10 cellular contexts compared by ENCODE assay signal in genomic region chr11:121741954-121742361, GRCh38.
DNase-seq lines count a peak whose midpoint lies in the region; ATAC-seq and TF ChIP-seq lines count a peak whose summit lies in the region.
"Had no signal": no experiment of that assay in that cellular context is flagged by ENCODE, and none has a peak within 500 bp of the region (broad histone marks: within the 10 kb centered on the region; RNA-seq: fewer than 3 reads in every experiment).

No MANE protein-coding gene starts in this region.

- no peak for TF ChIP-seq CTCF in upper lobe of right lung (IDR thresholded peaks at IDR 0.05)

- ATAC-seq in Right ventricle myocardium inferior: peak; percentile 97
- peak; percentile 33 for ATAC-seq in upper lobe of right lung
- no peak for ATAC-seq in GM21390 (IDR thresholded peaks at IDR 0.05; ENCODE audit: unreplicated experiment)
- no peak for ATAC-seq in GM21423 (IDR thresholded peaks at IDR 0.05; ENCODE audit: unreplicated experiment)
- no peak for ATAC-seq in activated CD4-positive, alpha-beta T cell treated with anti-CD3 and anti-CD28 coated beads for 36 hours

- no peaks in the 10 kb centered on the region for H3K36me3 Mint-ChIP-seq in activated CD4-positive, alpha-beta T cell treated with anti-CD3 and anti-CD28 coated beads for 36 hours (ENCODE audit: low read depth)

- DNase-seq in amniotic epithelial cell (ENCODE audit: low read depth) (peak; percentile 31), Right ventricle myocardium inferior (ENCODE audit: missing footprints) (peak; percentile 84), nucleus accumbens (lab: John Stamatoyannopoulos, UW) (peak in 48 of 56 donors; percentile 18 to 83 (median 56)), upper lobe of right lung (no peak)
- DNase-seq in activated CD4-positive, alpha-beta T cell treated with anti-CD3 and anti-CD28 coated beads for 36 hours: no peak
- DNase-seq: NCI-H1048, small intestine had no signal

- POLR2A ChIA-PET in activated CD4-positive, alpha-beta T cell treated with anti-CD3 and anti-CD28 coated beads for 36 hours (lab: Charles Lee): no interaction called here

- H3K4me3 Mint-ChIP-seq in activated CD4-positive, alpha-beta T cell treated with anti-CD3 and anti-CD28 coated beads for 36 hours: no peak overlapping the region

- intact Hi-C loops in Right ventricle myocardium inferior (cut with DNase I) (loop anchor here (1.0 to 10.0 kb wide), 2 partner anchors 20 to 363 kb away; no protein-coding TSS in a partner anchor), upper lobe of right lung (cut with DNase I) (no loop called here)
- intact Hi-C loops in activated CD4-positive, alpha-beta T cell treated with anti-CD3 and anti-CD28 coated beads for 36 hours (cut with DNase I, micrococcal nuclease): no loop called here

- H3K9me3 ChIP-seq in upper lobe of right lung: no peaks in the 10 kb centered on the region

- CTCF ChIA-PET in activated CD4-positive, alpha-beta T cell treated with anti-CD3 and anti-CD28 coated beads for 36 hours (lab: Charles Lee): interaction anchor here (0.6 to 0.8 kb wide), 2 partner anchors 17 to 438 kb away, joined by 3 read pairs; no protein-coding TSS in a partner anchor

- H3K4me1 ChIP-seq in upper lobe of right lung: no peaks in the 10 kb centered on the region

- H3K4me3 ChIP-seq in upper lobe of right lung: no peak overlapping the region
- H3K4me3 ChIP-seq: SK-N-MC had no signal

- H3K27me3 ChIP-seq in upper lobe of right lung: no peaks in the 10 kb centered on the region

- no peaks in the 10 kb centered on the region for H3K36me3 ChIP-seq in upper lobe of right lung

- H3K27ac ChIP-seq in upper lobe of right lung: no peak overlapping the region
- H3K27ac ChIP-seq: SK-N-MC had no signal

- H3K27me3 Mint-ChIP-seq in activated CD4-positive, alpha-beta T cell treated with anti-CD3 and anti-CD28 coated beads for 36 hours: peaks cover 5% of the 10 kb centered on the region

- H3K27ac Mint-ChIP-seq in activated CD4-positive, alpha-beta T cell treated with anti-CD3 and anti-CD28 coated beads for 36 hours: no peak overlapping the region

- peaks cover 3% of the 10 kb centered on the region for H3K9me3 Mint-ChIP-seq in activated CD4-positive, alpha-beta T cell treated with anti-CD3 and anti-CD28 coated beads for 36 hours (ENCODE audit: low read depth)

- H3K4me1 Mint-ChIP-seq in activated CD4-positive, alpha-beta T cell treated with anti-CD3 and anti-CD28 coated beads for 36 hours: no peaks in the 10 kb centered on the region

Comparison
In these comparisons a context has a peak if more than half of its experiments do, and no peak if none do; other contexts are left out.
1. DNase-seq: peak in amniotic epithelial cell (single experiment), Right ventricle myocardium inferior (single experiment) and nucleus accumbens (48 of 56); none in upper lobe of right lung (single experiment) and activated CD4-positive, alpha-beta T cell treated with anti-CD3 and anti-CD28 coated beads for 36 hours (single experiment).
2. ATAC-seq: peak in Right ventricle myocardium inferior (single experiment) and upper lobe of right lung (single experiment); none in GM21390 (single experiment), GM21423 (single experiment) and activated CD4-positive, alpha-beta T cell treated with anti-CD3 and anti-CD28 coated beads for 36 hours (single experiment).